1 cellular context compared by ENCODE assay signal in the genomic region with DNA sequence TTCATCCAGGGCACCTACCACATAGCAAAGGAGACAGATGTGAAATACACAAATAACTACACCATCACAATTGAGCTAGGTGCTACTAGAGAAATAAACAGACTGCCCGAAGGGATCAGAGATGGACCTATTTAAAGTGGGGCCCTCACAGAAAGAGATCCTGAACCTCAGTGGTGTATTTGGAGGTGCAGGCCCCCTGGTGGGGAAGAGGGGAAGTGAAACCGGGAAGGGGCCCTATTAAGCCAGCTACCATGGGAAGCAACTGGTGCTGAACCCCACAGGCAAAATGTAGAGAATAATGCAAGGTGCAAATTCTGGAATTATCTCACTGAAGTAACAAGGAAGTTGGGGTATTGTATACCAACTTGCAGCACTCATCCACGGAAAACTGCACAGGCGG.
TF ChIP-seq lines count a peak whose summit lies in the region.

No MANE protein-coding gene starts in this region.

TF ChIP-seq in H1, 55 proteins besides CTCF, POLR2A, EP300 and RAD21 (continued from another document):
- TF ChIP-seq CHD7 (IDR thresholded peaks at IDR 0.05; ENCODE audit: insufficient replicate concordance, low read length) (no peak), CHD2 (IDR thresholded peaks at IDR 0.05; ENCODE audit: low read length) (no peak), BRCA1 (IDR thresholded peaks at IDR 0.05; ENCODE audit: low read depth, low read length) (no peak)
TF ChIP-seq in H1: peak in this region for 0.
